In the genomic region with DNA sequence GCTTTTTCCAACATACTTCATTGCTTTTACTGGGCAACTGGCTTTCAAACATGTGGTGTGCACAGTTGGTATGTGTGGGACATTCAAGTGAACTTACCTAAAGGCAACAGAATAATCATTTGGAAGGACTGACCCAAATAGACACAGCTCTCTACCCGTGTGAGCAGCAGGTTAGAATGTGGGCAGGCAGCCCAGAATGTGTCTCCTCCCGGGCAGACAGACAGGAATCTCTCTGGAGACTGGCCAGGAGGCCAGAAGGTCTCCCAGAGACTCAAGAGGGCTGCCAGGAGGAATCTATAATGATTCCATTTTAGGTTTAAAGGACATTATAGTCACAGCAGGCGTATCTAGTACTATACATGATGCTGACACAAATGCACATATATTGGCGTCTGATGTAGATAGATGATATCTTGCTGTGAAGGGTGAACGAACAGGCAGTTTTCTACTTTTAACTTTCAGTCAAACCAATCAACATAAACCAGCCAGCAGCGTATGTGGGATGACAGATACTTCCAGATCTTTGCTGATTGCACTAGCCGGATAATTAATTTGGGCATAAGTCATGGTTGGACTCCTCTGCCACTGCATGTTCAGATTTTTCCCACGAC, we compare ENCODE assay signal across 8 cellular contexts.
DNase-seq lines count a peak whose midpoint lies in the region; ATAC-seq and TF ChIP-seq lines count a peak whose summit lies in the region.

No MANE protein-coding gene starts in this region.

- peaks cover 14% of the 10 kb centered on the region for H3K4me1 ChIP-seq in body of pancreas

- H3K9me3 ChIP-seq in body of pancreas = no peaks in the 10 kb centered on the region

- no peak for TF ChIP-seq POLR2A in body of pancreas (IDR thresholded peaks at IDR 0.05)

- 24 to 25% methylated on average over 8 of the region's 8 CpGs for WGBS in body of pancreas, 2 donors

- CTCF ChIA-PET in AG04449 (lab: Yijun Ruan, JAX) = no interaction called here
- CTCF ChIA-PET in GM10248 (lab: Yijun Ruan, JAX) = interaction anchor here (1.0 kb wide), 1 partner anchor 8 kb away, joined by 3 read pairs; no protein-coding TSS in a partner anchor

- no peaks in the 10 kb centered on the region for H3K27me3 ChIP-seq in body of pancreas

- H3K27ac ChIP-seq in body of pancreas = peak overlapping the region; percentile 42 to 60 (median 59)

- H3K4me3 ChIP-seq in AG04449 (ENCODE audit: low read depth, low read length) (no peak overlapping the region), body of pancreas (no peak overlapping the region)

- TF ChIP-seq CTCF in AG04449 (IDR thresholded peaks at IDR 0.05; ENCODE audit: insufficient read depth, low read length, missing control alignments) = no peak
- no peak for TF ChIP-seq CTCF in body of pancreas (IDR thresholded peaks at IDR 0.05)
- no peak for TF ChIP-seq CTCF in GM10248 (IDR thresholded peaks at IDR 0.05; ENCODE audit: control extremely low read depth, extremely low read depth, low read depth, missing control alignments)

- peak; percentile 88 for ATAC-seq in body of pancreas
- no peak for ATAC-seq in HG02938 (IDR thresholded peaks at IDR 0.05; ENCODE audit: unreplicated experiment)
- ATAC-seq in GM19324 (IDR thresholded peaks at IDR 0.05; ENCODE audit: low FRiP score, unreplicated experiment) = no peak

- H3K36me3 ChIP-seq in body of pancreas (replicated peaks in 1 of 2; ENCODE audit: insufficient read depth in 1 of 2, low read depth in 2 of 2) = no peaks in the 10 kb centered on the region

- POLR2A ChIA-PET in AG04449 (lab: Yijun Ruan, JAX) (no interaction called here), GM10248 (lab: Yijun Ruan, JAX) (no interaction called here)

- intact Hi-C loops in body of pancreas (cut with DNase I) = no loop called here

- DNase-seq in AG04449 (ENCODE audit: low read depth, low spot score) (peak; percentile 67), LoVo (ENCODE audit: low spot score) (peak; percentile 56), body of pancreas (peak; percentile 76 to 89 (median 82)), left kidney (ENCODE audit: low read depth, low spot score) (peak; percentile 70), GM10248 (ENCODE audit: extremely low spot score) (no peak), AML-193 (lab: John Stamatoyannopoulos, UW) (no peak)

Comparison
In these comparisons a context has a peak if more than half of its experiments do, and no peak if none do; other contexts are left out.
1. DNase-seq: peak in AG04449 (single experiment), LoVo (single experiment), body of pancreas (4 of 4) and left kidney (single experiment); none in GM10248 (single experiment) and AML-193 (0 of 2).